Comparison of ENCODE assay signal across 19 cellular contexts in the genomic region with DNA sequence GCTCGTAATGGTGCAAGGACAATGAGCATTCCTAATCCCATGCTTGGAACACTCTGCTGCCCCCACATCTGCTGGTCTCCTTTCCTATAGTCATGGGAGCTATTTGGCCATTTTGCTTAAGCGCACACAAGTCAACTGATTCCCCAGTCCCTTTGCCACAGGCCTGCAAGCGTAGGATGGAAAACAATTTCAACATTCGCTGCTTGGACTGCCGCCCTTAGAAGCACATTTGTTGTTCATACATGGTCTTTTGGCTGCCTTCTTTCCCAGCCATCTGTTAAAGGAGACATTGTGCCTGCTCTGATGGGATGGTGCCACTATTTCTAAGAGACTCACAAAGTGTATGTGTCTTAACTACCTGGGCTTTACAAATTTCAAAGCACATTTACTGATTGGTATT.
"Had no signal": no experiment of that assay in that cellular context is flagged by ENCODE, and none has a peak within 500 bp of the region (broad histone marks: within the 10 kb centered on the region; RNA-seq: fewer than 3 reads in every experiment).

No MANE protein-coding gene starts in this region.

- H3K27me3 ChIP-seq: neutrophil, sigmoid colon, transverse colon had no signal

- H3K9me3 ChIP-seq: esophagus squamous epithelium, lower lobe of right lung, neutrophil, pancreas, sigmoid colon, thoracic aorta, transverse colon had no signal

- H3K27ac ChIP-seq: esophagus squamous epithelium, lower lobe of right lung, neutrophil, pancreas, sigmoid colon, thoracic aorta, transverse colon had no signal

- ATAC-seq: effector memory CD8-positive, alpha-beta T cell; left lobe of liver; lower lobe of right lung; natural killer cell; pancreas; stimulated activated naive B cell treated with anti-CD40 and anti-IgM and Interleukin-4, amounts not matched to agents 10 μg/mL and 1 μg/mL and 100 μg/mL, for 72 hours had no signal

- DNase-seq: caudate nucleus; cerebellar nuclear complex; cortex of kidney; effector memory CD8-positive, alpha-beta T cell; erythroblast; esophagus squamous epithelium; head of caudate nucleus; lower lobe of right lung; natural killer cell; pancreas; sigmoid colon; small intestine; stimulated activated CD4-positive, alpha-beta T cell treated with anti-CD3 and anti-CD28 coated beads, Interleukin-15, amount 100 ng/mL, for 24 hours; stimulated activated CD4-positive, alpha-beta T cell treated with anti-CD3 and anti-CD28 coated beads, Interleukin-2, amount 100 ng/mL, for 48 hours; stimulated activated naive B cell treated with anti-CD40 and anti-IgM and Interleukin-4, amounts not matched to agents 10 μg/mL and 1 μg/mL and 100 μg/mL, for 72 hours; transverse colon had no signal

- H3K4me1 ChIP-seq: esophagus squamous epithelium, lower lobe of right lung, pancreas, sigmoid colon had no signal

- H3K4me3 ChIP-seq: esophagus squamous epithelium, lower lobe of right lung, pancreas, sigmoid colon, thoracic aorta, transverse colon had no signal

- H3K36me3 ChIP-seq: esophagus squamous epithelium, lower lobe of right lung, neutrophil, pancreas, sigmoid colon, thoracic aorta, transverse colon had no signal
